In the genomic region with DNA sequence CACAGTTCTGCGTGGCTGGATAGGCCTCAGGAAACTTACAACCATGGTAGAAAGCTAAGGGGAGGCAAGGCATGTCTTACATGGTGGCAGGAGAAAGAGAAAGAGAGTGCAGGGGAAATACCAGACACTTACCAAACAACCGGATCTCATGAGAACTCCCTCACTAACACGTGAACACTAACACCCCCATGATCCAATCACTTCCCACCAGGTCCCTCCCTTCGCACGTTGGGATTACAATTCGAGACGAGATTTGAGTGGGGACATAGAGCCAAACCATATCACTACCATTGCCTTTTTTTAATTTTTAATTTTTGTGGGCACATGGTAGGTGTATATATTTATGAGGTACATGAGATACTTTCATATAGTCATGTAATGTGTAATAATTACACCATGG, we compare ENCODE assay signal across 2 cellular contexts.
TF ChIP-seq lines count a peak whose summit lies in the region.

No MANE protein-coding gene starts in this region.

TF ChIP-seq in GM23338, 12 proteins besides CTCF, POLR2A, EP300 and RAD21 (continues in another document):
- TF ChIP-seq ZNF114 (CRISPR knock-in tag; IDR thresholded peaks at IDR 0.05) (no peak), STAT1 (IDR thresholded peaks at IDR 0.05; ENCODE audit: unreplicated experiment) (no peak), EZH2 (IDR thresholded peaks at IDR 0.05; ENCODE audit: low read depth, unreplicated experiment) (no peak), JUNB (IDR thresholded peaks at IDR 0.05; ENCODE audit: unreplicated experiment) (no peak), NANOG (IDR thresholded peaks at IDR 0.05; ENCODE audit: borderline replicate concordance) (no peak), POLR2AphosphoS5 (IDR thresholded peaks at IDR 0.05; ENCODE audit: low read depth) (no peak), ZNF331 (CRISPR knock-in tag; IDR thresholded peaks at IDR 0.05; ENCODE audit: low read depth) (no peak), EZH2phosphoT487 (IDR thresholded peaks at IDR 0.05; ENCODE audit: unreplicated experiment) (no peak)
- TF ChIP-seq, protein P1, sequence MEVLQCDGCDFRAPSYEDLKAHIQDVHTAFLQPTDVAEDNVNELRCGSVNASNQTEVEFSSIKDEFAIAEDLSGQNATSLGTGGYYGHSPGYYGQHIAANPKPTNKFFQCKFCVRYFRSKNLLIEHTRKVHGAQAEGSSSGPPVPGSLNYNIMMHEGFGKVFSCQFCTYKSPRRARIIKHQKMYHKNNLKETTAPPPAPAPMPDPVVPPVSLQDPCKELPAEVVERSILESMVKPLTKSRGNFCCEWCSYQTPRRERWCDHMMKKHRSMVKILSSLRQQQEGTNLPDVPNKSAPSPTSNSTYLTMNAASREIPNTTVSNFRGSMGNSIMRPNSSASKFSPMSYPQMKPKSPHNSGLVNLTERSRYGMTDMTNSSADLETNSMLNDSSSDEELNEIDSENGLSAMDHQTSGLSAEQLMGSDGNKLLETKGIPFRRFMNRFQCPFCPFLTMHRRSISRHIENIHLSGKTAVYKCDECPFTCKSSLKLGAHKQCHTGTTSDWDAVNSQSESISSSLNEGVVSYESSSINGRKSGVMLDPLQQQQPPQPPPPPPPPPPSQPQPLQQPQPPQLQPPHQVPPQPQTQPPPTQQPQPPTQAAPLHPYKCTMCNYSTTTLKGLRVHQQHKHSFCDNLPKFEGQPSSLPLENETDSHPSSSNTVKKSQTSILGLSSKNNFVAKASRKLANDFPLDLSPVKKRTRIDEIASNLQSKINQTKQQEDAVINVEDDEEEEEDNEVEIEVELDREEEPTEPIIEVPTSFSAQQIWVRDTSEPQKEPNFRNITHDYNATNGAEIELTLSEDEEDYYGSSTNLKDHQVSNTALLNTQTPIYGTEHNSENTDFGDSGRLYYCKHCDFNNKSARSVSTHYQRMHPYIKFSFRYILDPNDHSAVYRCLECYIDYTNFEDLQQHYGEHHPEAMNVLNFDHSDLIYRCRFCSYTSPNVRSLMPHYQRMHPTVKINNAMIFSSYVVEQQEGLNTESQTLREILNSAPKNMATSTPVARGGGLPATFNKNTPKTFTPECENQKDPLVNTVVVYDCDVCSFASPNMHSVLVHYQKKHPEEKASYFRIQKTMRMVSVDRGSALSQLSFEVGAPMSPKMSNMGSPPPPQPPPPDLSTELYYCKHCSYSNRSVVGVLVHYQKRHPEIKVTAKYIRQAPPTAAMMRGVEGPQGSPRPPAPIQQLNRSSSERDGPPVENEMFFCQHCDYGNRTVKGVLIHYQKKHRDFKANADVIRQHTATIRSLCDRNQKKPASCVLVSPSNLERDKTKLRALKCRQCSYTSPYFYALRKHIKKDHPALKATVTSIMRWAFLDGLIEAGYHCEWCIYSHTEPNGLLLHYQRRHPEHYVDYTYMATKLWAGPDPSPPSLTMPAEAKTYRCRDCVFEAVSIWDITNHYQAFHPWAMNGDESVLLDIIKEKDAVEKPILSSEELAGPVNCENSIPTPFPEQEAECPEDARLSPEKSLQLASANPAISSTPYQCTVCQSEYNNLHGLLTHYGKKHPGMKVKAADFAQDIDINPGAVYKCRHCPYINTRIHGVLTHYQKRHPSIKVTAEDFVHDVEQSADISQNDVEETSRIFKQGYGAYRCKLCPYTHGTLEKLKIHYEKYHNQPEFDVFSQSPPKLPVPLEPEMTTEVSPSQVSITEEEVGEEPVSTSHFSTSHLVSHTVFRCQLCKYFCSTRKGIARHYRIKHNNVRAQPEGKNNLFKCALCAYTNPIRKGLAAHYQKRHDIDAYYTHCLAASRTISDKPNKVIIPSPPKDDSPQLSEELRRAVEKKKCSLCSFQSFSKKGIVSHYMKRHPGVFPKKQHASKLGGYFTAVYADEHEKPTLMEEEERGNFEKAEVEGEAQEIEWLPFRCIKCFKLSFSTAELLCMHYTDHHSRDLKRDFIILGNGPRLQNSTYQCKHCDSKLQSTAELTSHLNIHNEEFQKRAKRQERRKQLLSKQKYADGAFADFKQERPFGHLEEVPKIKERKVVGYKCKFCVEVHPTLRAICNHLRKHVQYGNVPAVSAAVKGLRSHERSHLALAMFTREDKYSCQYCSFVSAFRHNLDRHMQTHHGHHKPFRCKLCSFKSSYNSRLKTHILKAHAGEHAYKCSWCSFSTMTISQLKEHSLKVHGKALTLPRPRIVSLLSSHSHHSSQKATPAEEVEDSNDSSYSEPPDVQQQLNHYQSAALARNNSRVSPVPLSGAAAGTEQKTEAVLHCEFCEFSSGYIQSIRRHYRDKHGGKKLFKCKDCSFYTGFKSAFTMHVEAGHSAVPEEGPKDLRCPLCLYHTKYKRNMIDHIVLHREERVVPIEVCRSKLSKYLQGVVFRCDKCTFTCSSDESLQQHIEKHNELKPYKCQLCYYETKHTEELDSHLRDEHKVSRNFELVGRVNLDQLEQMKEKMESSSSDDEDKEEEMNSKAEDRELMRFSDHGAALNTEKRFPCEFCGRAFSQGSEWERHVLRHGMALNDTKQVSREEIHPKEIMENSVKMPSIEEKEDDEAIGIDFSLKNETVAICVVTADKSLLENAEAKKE (CRISPR knock-in tag; IDR thresholded peaks at IDR 0.05): no peak
- TF ChIP-seq, protein P2, sequence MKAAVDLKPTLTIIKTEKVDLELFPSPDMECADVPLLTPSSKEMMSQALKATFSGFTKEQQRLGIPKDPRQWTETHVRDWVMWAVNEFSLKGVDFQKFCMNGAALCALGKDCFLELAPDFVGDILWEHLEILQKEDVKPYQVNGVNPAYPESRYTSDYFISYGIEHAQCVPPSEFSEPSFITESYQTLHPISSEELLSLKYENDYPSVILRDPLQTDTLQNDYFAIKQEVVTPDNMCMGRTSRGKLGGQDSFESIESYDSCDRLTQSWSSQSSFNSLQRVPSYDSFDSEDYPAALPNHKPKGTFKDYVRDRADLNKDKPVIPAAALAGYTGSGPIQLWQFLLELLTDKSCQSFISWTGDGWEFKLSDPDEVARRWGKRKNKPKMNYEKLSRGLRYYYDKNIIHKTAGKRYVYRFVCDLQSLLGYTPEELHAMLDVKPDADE (IDR thresholded peaks at IDR 0.05): no peak

TF ChIP-seq in K562, 482 proteins besides CTCF, POLR2A, EP300 and RAD21:
- TF ChIP-seq, protein P3, sequence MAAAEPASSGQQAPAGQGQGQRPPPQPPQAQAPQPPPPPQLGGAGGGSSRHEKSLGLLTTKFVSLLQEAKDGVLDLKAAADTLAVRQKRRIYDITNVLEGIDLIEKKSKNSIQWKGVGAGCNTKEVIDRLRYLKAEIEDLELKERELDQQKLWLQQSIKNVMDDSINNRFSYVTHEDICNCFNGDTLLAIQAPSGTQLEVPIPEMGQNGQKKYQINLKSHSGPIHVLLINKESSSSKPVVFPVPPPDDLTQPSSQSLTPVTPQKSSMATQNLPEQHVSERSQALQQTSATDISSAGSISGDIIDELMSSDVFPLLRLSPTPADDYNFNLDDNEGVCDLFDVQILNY (CRISPR knock-in tag; IDR thresholded peaks at IDR 0.05): no peak
- TF ChIP-seq CC2D1A (IDR thresholded peaks at IDR 0.05) (peak; percentile 50; the same call in 1 of the 2 replicates), ZNF699 (CRISPR knock-in tag; IDR thresholded peaks at IDR 0.05; ENCODE audit: insufficient replicate concordance) (no peak)
- TF ChIP-seq, protein P4, sequence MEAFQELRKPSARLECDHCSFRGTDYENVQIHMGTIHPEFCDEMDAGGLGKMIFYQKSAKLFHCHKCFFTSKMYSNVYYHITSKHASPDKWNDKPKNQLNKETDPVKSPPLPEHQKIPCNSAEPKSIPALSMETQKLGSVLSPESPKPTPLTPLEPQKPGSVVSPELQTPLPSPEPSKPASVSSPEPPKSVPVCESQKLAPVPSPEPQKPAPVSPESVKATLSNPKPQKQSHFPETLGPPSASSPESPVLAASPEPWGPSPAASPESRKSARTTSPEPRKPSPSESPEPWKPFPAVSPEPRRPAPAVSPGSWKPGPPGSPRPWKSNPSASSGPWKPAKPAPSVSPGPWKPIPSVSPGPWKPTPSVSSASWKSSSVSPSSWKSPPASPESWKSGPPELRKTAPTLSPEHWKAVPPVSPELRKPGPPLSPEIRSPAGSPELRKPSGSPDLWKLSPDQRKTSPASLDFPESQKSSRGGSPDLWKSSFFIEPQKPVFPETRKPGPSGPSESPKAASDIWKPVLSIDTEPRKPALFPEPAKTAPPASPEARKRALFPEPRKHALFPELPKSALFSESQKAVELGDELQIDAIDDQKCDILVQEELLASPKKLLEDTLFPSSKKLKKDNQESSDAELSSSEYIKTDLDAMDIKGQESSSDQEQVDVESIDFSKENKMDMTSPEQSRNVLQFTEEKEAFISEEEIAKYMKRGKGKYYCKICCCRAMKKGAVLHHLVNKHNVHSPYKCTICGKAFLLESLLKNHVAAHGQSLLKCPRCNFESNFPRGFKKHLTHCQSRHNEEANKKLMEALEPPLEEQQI (IDR thresholded peaks at IDR 0.05): peak; percentile 90
